9 cellular contexts compared by ENCODE assay signal in the genomic region with DNA sequence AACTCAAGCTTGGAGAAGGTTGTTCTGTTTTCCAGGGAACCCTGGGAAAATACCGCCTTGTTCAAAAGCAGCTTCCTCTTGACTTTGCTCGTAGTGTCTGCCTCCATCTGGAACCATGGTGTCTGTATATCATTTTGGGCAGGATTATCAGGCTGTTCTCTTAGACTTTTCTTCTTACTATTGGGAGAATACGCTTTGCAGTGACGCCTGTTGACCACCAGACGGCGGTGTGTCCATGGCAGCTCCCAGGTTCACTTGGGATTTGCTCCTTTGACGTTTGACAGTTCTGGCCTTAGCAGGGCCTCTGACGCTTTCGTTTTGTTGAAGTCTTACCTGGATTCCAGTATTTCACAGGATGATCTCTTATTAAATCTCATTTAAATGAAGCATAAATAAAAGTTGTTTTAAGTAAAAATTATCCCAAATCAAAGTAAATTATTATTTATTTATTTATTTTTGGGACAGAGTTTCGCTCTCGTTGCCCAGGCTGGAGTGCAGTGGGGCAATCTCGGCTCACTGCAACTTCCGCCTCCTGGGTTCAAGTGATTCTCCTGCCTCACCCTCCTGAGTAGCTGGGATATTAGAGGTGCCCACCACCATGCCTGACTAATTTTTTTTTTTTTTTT. TPM values are rescaled to one million over a fixed set of nuclear protein-coding genes. Genes with fewer than 3 reads are reported as not detected.
DNase-seq lines count a peak whose midpoint lies in the region; ATAC-seq and TF ChIP-seq lines count a peak whose summit lies in the region.
"Had no signal": no experiment of that assay in that cellular context is flagged by ENCODE, and none has a peak within 500 bp of the region (broad histone marks: within the 10 kb centered on the region; RNA-seq: fewer than 3 reads in every experiment).

No MANE protein-coding gene starts in this region.

- H3K9me3 Mint-ChIP-seq in H9, result no peaks in the 10 kb centered on the region

- no peak overlapping the region for H4K5ac ChIP-seq in H9 (ENCODE audit: insufficient read length, low read depth, low read length)

- H3K9ac ChIP-seq in DND-41 (ENCODE audit: low read depth, low read length), result no peak overlapping the region
- H3K9ac ChIP-seq in H9 (ENCODE audit: extremely low read depth, insufficient read length, low read length), result no peak overlapping the region

- H3K23ac ChIP-seq in H9 (ENCODE audit: insufficient read length, low read depth, low read length), result no peak overlapping the region

- H2AK5ac ChIP-seq in H9 (ENCODE audit: insufficient read length, low read length), result no peak overlapping the region

- DNase-seq in DND-41 (peak; percentile 55), H9 (peak; percentile 71), NCI-H2107 treated with DMSO at 0.1 percent for 48 hours (lab: John Stamatoyannopoulos, UW; ENCODE audit: unreplicated experiment) (peak; percentile 12), WERI-Rb-1 (peak; percentile 51), dorsolateral prefrontal cortex (peak in 3 of 10 donors; percentile 38 to 61 (median 50)), lung (ENCODE audit: low spot score) (peak; percentile 48)
- DNase-seq in stimulated activated naive CD4-positive, alpha-beta T cell treated with Interleukin-2 at 50 U/mL for 16 hours (lab: John Stamatoyannopoulos, UW), result peak; percentile 18

- H2BK120ac ChIP-seq in H9 (ENCODE audit: low read depth, low read length, poor library complexity, severe bottlenecking), result no peak overlapping the region

- H2BK5ac ChIP-seq in H9 (ENCODE audit: insufficient read length, low read length), result no peak overlapping the region

- H3K4me1 ChIP-seq in DND-41 (ENCODE audit: insufficient read depth, low read length), result peaks cover 9% of the 10 kb centered on the region
- H3K4me1 ChIP-seq in H9 (ENCODE audit: insufficient read depth, low read length), result no peaks in the 10 kb centered on the region
- peaks cover 4 to 18% of the 10 kb centered on the region in 2 donors for H3K4me1 ChIP-seq in lung (ENCODE audit: control insufficient read depth in 2 of 2, insufficient read depth in 2 of 2, low read length in 2 of 2)

- no peaks in the 10 kb centered on the region for H3K27me3 Mint-ChIP-seq in H9 (ENCODE audit: low read depth)

- no peak overlapping the region for H2BK12ac ChIP-seq in H9 (ENCODE audit: insufficient read length, low read depth, low read length)

- no peak overlapping the region for H2BK20ac ChIP-seq in H9 (ENCODE audit: low read depth, low read length, poor library complexity, severe bottlenecking)

- H3K4me2 ChIP-seq in DND-41 (ENCODE audit: insufficient read depth, low read length) (no peak overlapping the region), H9 (ENCODE audit: insufficient read depth, insufficient read length, low read length) (no peak overlapping the region)

- no CpG with 5 or more reads among the region's 13 CpGs for WGBS in H9 (ENCODE audit: extremely low coverage, insufficient read length, low lambda C conversion rate)
- 41 to 45% methylated on average over 13 of the region's 13 CpGs for WGBS in lung, 2 donors

- H4K20me1 ChIP-seq in DND-41 (ENCODE audit: insufficient read depth, low read length) (peaks cover 3% of the 10 kb centered on the region; the same call in 1 of the 2 replicates), H9 (ENCODE audit: control insufficient read depth, insufficient read depth, insufficient read length) (no peaks in the 10 kb centered on the region)

- H3K4me3 ChIP-seq in DND-41 (ENCODE audit: low read depth in 1 of 2, low read length in 2 of 2), result no peak overlapping the region
- no peak overlapping the region for H3K4me3 ChIP-seq in WERI-Rb-1 (ENCODE audit: low read depth, low read length)
- H3K4me3 ChIP-seq in dorsolateral prefrontal cortex, result no peak overlapping the region
- no peak overlapping the region for H3K4me3 ChIP-seq in lung

- H3K4me3 Mint-ChIP-seq in H9, result no peak overlapping the region

- H3K18ac ChIP-seq in H9 (ENCODE audit: insufficient read length, low read depth, low read length), result no peak overlapping the region

- TF ChIP-seq CTCF in DND-41 (IDR thresholded peaks at IDR 0.05; ENCODE audit: borderline replicate concordance, extremely low read depth, low read length, poor library complexity, severe bottlenecking), result peak; percentile 92
- peak; percentile 99 for TF ChIP-seq CTCF in H9 (conservative IDR thresholded peaks at IDR 0.05)
- peak; percentile 92 for TF ChIP-seq CTCF in WERI-Rb-1 (IDR thresholded peaks at IDR 0.05; ENCODE audit: low read depth, low read length)
- TF ChIP-seq CTCF in dorsolateral prefrontal cortex (IDR thresholded peaks at IDR 0.05 in 54 of 56, conservative IDR thresholded peaks at IDR 0.05 in 2 of 56; ENCODE audit: low read depth in 1 of 56, partially characterized antibody in 56 of 56), result peak; percentile 74 to 96 (median 89)
- TF ChIP-seq CTCF in lung (IDR thresholded peaks at IDR 0.05; ENCODE audit: control extremely low read depth, extremely low read depth), result peak; percentile 91

- H3K36me3 ChIP-seq in DND-41 (ENCODE audit: insufficient read depth, low read length) (peaks cover 38% of the 10 kb centered on the region), WERI-Rb-1 (no peaks in the 10 kb centered on the region; the same call in 1 of the 2 replicates), lung (ENCODE audit: control insufficient read depth in 2 of 2, insufficient read depth in 2 of 2, low read length in 2 of 2) (peaks cover 0 to 25% of the 10 kb centered on the region in 2 donors)

- H3K79me2 ChIP-seq in DND-41 (ENCODE audit: insufficient read depth, low read length) (no peaks in the 10 kb centered on the region), H9 (ENCODE audit: insufficient read depth, low read length) (no peaks in the 10 kb centered on the region)

- ATAC-seq in DND-41 (ENCODE audit: insufficient read depth, low read depth) (peak; percentile 67), lung (ENCODE audit: insufficient read depth, low FRiP score) (peak; percentile 73), GM18873 (IDR thresholded peaks at IDR 0.05; ENCODE audit: low FRiP score, unreplicated experiment) (no peak)

- no peak overlapping the region for H2BK15ac ChIP-seq in H9 (ENCODE audit: low read depth, low read length)

- no peak overlapping the region for H3K56ac ChIP-seq in H9 (ENCODE audit: insufficient read length, low read depth, low read length)

- H3K36me3 Mint-ChIP-seq in H9 (ENCODE audit: insufficient read depth in 1 of 3, low read depth in 3 of 3), result peaks cover 8 to 21% (median 11%) of the 10 kb centered on the region in 3 experiments

- H3K4me1 Mint-ChIP-seq in H9, result peaks cover 4% of the 10 kb centered on the region in 2 experiments; a peak in 2 of 4 replicates

- H2AFZ ChIP-seq in DND-41 (ENCODE audit: low read depth, low read length), result no peak overlapping the region
- no peak overlapping the region for H2AFZ ChIP-seq in H9 (ENCODE audit: low read length)

- H3K4ac ChIP-seq in H9 (ENCODE audit: low read depth, low read length), result no peak overlapping the region

- no peak overlapping the region for H3K14ac ChIP-seq in H9 (ENCODE audit: insufficient read depth, low read length)

- H3K27me3 ChIP-seq in DND-41 (ENCODE audit: insufficient read depth, low read length, poor library complexity) (no peaks in the 10 kb centered on the region), H9 (ENCODE audit: insufficient read depth, low read length) (no peaks in the 10 kb centered on the region), WERI-Rb-1 (ENCODE audit: insufficient read depth, low read depth, severe bottlenecking) (no peaks in the 10 kb centered on the region), dorsolateral prefrontal cortex (no peaks in the 10 kb centered on the region), lung (ENCODE audit: control insufficient read depth, insufficient read depth) (no peaks in the 10 kb centered on the region)

- no peak overlapping the region for H3T11ph ChIP-seq in H9 (ENCODE audit: low read length)

- H3K27ac ChIP-seq in DND-41 (ENCODE audit: low read length) (no peak overlapping the region), H9 (ENCODE audit: insufficient read length, low read depth, low read length) (no peak overlapping the region), WERI-Rb-1 (no peak overlapping the region), dorsolateral prefrontal cortex (peak overlapping the region in 22 of 59 donors; percentile 2 to 84 (median 62)), lung (ENCODE audit: low read depth in 1 of 2, low read length in 1 of 2) (no peak overlapping the region)

- no peak overlapping the region for H3K27ac Mint-ChIP-seq in H9

- H4K8ac ChIP-seq in H9 (replicated peaks; ENCODE audit: insufficient read length, low read depth, low read length), result no peak overlapping the region

- intact Hi-C loops in dorsolateral prefrontal cortex (cut with DNase I), result loop anchor here (5.0 to 10.0 kb wide), 4 partner anchors 36 to 329 kb away; a partner anchor contains a TSS

- no peaks in the 10 kb centered on the region for H3K79me1 ChIP-seq in H9 (ENCODE audit: insufficient read depth, low read depth, low read length, poor library complexity, severe bottlenecking)

- no peaks in the 10 kb centered on the region for H3K9me3 ChIP-seq in DND-41 (ENCODE audit: insufficient read depth, low read length, severe bottlenecking)
- H3K9me3 ChIP-seq in H9 (ENCODE audit: control insufficient read depth, low read depth, low read length), result no peaks in the 10 kb centered on the region
- no peaks in the 10 kb centered on the region for H3K9me3 ChIP-seq in WERI-Rb-1 (ENCODE audit: severe bottlenecking)
- no peaks in the 10 kb centered on the region for H3K9me3 ChIP-seq in lung (ENCODE audit: control insufficient read depth in 2 of 2, insufficient read depth in 1 of 2, low read length in 1 of 2)

- H3K23me2 ChIP-seq in H9 (ENCODE audit: insufficient read length, low read depth, low read length, poor library complexity, severe bottlenecking), result no peaks in the 10 kb centered on the region

- no peak overlapping the region for H4K91ac ChIP-seq in H9 (ENCODE audit: insufficient read length, low read depth, low read length)

RNA-seq across cellular contexts. Expression of a gene that starts 41.8 kb away (rescaled TPM):
- total RNA-seq in H9 (2021) (not detected in 2 replicates), dorsolateral prefrontal cortex (1 to 10 TPM in 22 of 120 experiments, under 1 TPM in 78, not detected in 20; 0.26 to 1.9 (median 0.63) TPM), lung (not detected)
- polyA plus RNA-seq in lung, result under 1 TPM in 1 of 2 donors, not detected in 1; 0.07 TPM
- total RNA-seq: urinary bladder had no signal
- polyA plus RNA-seq: urinary bladder had no signal
